Comparison of ENCODE assay signal across 1 cellular context in genomic region chr7:156984209-156984891, GRCh38.
A peak's percentile ranks its signal among the peaks of the same experiment; 100 is the strongest.
TF ChIP-seq lines count a peak whose summit lies in the region.

No MANE protein-coding gene starts in this region.

TF ChIP-seq in HEK293, 187 proteins besides CTCF, POLR2A, EP300 and RAD21 (continued from another document):
- TF ChIP-seq ZNF514 (tag by site-specific recombination; IDR thresholded peaks at IDR 0.05) = no peak
- 0 out of 2 replicates have a peak, but pooled peaks have one; percentile 47 for TF ChIP-seq ZNF600 (tag by site-specific recombination; IDR thresholded peaks at IDR 0.05)
